24 cellular contexts compared by ENCODE assay signal in genomic region chr12:69613351-69613750, GRCh38. TPM values are rescaled to one million over a fixed set of nuclear protein-coding genes. Genes with fewer than 3 reads are reported as not detected.
DNase-seq lines count a peak whose midpoint lies in the region; ATAC-seq and TF ChIP-seq lines count a peak whose summit lies in the region.
"Had no signal": no experiment of that assay in that cellular context is flagged by ENCODE, and none has a peak within 500 bp of the region (broad histone marks: within the 10 kb centered on the region; RNA-seq: fewer than 3 reads in every experiment).

No MANE protein-coding gene starts in this region.

- no peaks in the 10 kb centered on the region for H4K20me1 ChIP-seq in PC-3 (ENCODE audit: low read length)

- intact Hi-C loops in Right ventricle myocardium superior (cut with DNase I): no loop called here
- intact Hi-C loops in left ventricle myocardium inferior (cut with micrococcal nuclease): no loop called here
- intact Hi-C loops in PC-3 (cut with micrococcal nuclease): no loop called here

- H3K27ac ChIP-seq in cardiac muscle cell (peak overlapping the region; percentile 83), left ventricle myocardium inferior (replicated peaks) (peak overlapping the region; percentile 83), PC-3 (ENCODE audit: low read length) (no peak overlapping the region)
- H3K27ac ChIP-seq: GM23248 had no signal

- POLR2A ChIA-PET in PC-3 (lab: Charles Lee; ENCODE audit: unreplicated experiment): no interaction called here

- peak overlapping the region; percentile 13 for H3K4me3 ChIP-seq in cardiac muscle cell
- peak overlapping the region; percentile 67 for H3K4me3 ChIP-seq in left ventricle myocardium inferior
- no peak overlapping the region for H3K4me3 ChIP-seq in PC-3 (ENCODE audit: low read length)
- H3K4me3 ChIP-seq: GM12878, GM23248, HAP-1 had no signal

- TF ChIP-seq CTCF in cardiac muscle cell (IDR thresholded peaks at IDR 0.05; ENCODE audit: low read depth, low read length) (no peak), left ventricle myocardium inferior (IDR thresholded peaks at IDR 0.05; ENCODE audit: borderline replicate concordance) (no peak), PC-3 (conservative IDR thresholded peaks at IDR 0.05; ENCODE audit: low read depth, low read length) (no peak)

- no peak for DNase-seq in Right ventricle myocardium superior
- DNase-seq in cardiac muscle cell (ENCODE audit: low read depth in 1 of 2, low spot score in 1 of 2): peak in 1 of 2 donors; percentile 47
- no peak for DNase-seq in left ventricle myocardium inferior
- DNase-seq in myocyte (ENCODE audit: low read depth): peak; percentile 74
- DNase-seq in PC-3: no peak
- DNase-seq: ACHN; BE2C; C1 segment of cervical spinal cord; CD4-positive, CD25-positive, alpha-beta regulatory T cell; CD8-positive, alpha-beta memory T cell; COR-L47; DMS 273 treated with DMSO at 0.1 percent for 48 hours; DMS53; DND-41; EL; GM23248 had no signal

- H3K9me3 ChIP-seq in cardiac muscle cell (ENCODE audit: low read depth) (no peaks in the 10 kb centered on the region), left ventricle myocardium inferior (replicated peaks) (no peaks in the 10 kb centered on the region), PC-3 (ENCODE audit: low read length) (no peaks in the 10 kb centered on the region)
- H3K9me3 ChIP-seq: BE2C, HAP-1 had no signal

- H3F3A ChIP-seq in PC-3 (ENCODE audit: low read length, unreplicated experiment): no peaks in the 10 kb centered on the region

- H2AFZ ChIP-seq in PC-3 (ENCODE audit: low read length): no peak overlapping the region
- H2AFZ ChIP-seq: GM23248 had no signal

- CTCF ChIA-PET in PC-3 (lab: Charles Lee): no interaction called here

- no peaks in the 10 kb centered on the region for H3K36me3 Mint-ChIP-seq in activated T-helper 17 cell treated with anti-CD3 and anti-CD28 coated beads, Interleukin-2, amount 50 U/mL, for 72 hours (ENCODE audit: low read depth)
- H3K36me3 Mint-ChIP-seq: CD8-positive, alpha-beta memory T cell; IgD-negative memory B cell had no signal

- H3K27me3 Mint-ChIP-seq in activated T-helper 17 cell treated with anti-CD3 and anti-CD28 coated beads, Interleukin-2, amount 50 U/mL, for 72 hours: peaks cover 20% of the 10 kb centered on the region
- H3K27me3 Mint-ChIP-seq: IgD-negative memory B cell had no signal

- H3K4me3 Mint-ChIP-seq in activated T-helper 17 cell treated with anti-CD3 and anti-CD28 coated beads, Interleukin-2, amount 50 U/mL, for 72 hours: no peak overlapping the region
- H3K4me3 Mint-ChIP-seq: CD4-positive, CD25-positive, alpha-beta regulatory T cell had no signal

- H3K27me3 ChIP-seq in cardiac muscle cell (no peaks in the 10 kb centered on the region), left ventricle myocardium inferior (ENCODE audit: low read depth) (no peaks in the 10 kb centered on the region), PC-3 (ENCODE audit: low read length) (no peaks in the 10 kb centered on the region)
- H3K27me3 ChIP-seq: BE2C had no signal

- H3K36me3 ChIP-seq in cardiac muscle cell (no peaks in the 10 kb centered on the region), left ventricle myocardium inferior (no peaks in the 10 kb centered on the region), PC-3 (ENCODE audit: low read depth, low read length) (no peaks in the 10 kb centered on the region)
- H3K36me3 ChIP-seq: BE2C, HAP-1 had no signal

- no peak overlapping the region for H3K27ac Mint-ChIP-seq in activated T-helper 17 cell treated with anti-CD3 and anti-CD28 coated beads, Interleukin-2, amount 50 U/mL, for 72 hours
- H3K27ac Mint-ChIP-seq: CD8-positive, alpha-beta memory T cell; IgD-negative memory B cell had no signal

- no peak overlapping the region for H3K4me2 ChIP-seq in PC-3 (ENCODE audit: low read length)

- H3K4me1 Mint-ChIP-seq in activated T-helper 17 cell treated with anti-CD3 and anti-CD28 coated beads, Interleukin-2, amount 50 U/mL, for 72 hours: no peaks in the 10 kb centered on the region
- H3K4me1 Mint-ChIP-seq: CD4-positive, CD25-positive, alpha-beta regulatory T cell; CD8-positive, alpha-beta memory T cell had no signal

- H3K9me3 Mint-ChIP-seq in activated T-helper 17 cell treated with anti-CD3 and anti-CD28 coated beads, Interleukin-2, amount 50 U/mL, for 72 hours: no peaks in the 10 kb centered on the region
- H3K9me3 Mint-ChIP-seq: CD8-positive, alpha-beta memory T cell; IgD-negative memory B cell had no signal

- H3K79me2 ChIP-seq in PC-3 (ENCODE audit: low read length): no peaks in the 10 kb centered on the region

- peaks cover 46% of the 10 kb centered on the region for H3K4me1 ChIP-seq in cardiac muscle cell (ENCODE audit: low read depth)
- H3K4me1 ChIP-seq in left ventricle myocardium inferior: peaks cover 5% of the 10 kb centered on the region
- H3K4me1 ChIP-seq in PC-3 (ENCODE audit: insufficient read depth, low read length): no peaks in the 10 kb centered on the region
- H3K4me1 ChIP-seq: BE2C, HAP-1 had no signal

- H3K9me2 ChIP-seq in PC-3 (replicated peaks; ENCODE audit: low read length): no peaks in the 10 kb centered on the region

- peak; percentile 24 for ATAC-seq in Right ventricle myocardium superior (ENCODE audit: poor library complexity)
- ATAC-seq in HG03520 (IDR thresholded peaks at IDR 0.05; ENCODE audit: unreplicated experiment): no peak
- ATAC-seq in activated T-helper 17 cell treated with anti-CD3 and anti-CD28 coated beads, Interleukin-2, amount 50 U/mL, for 72 hours (replicated peaks): no peak
- ATAC-seq in PC-3: no peak
- ATAC-seq: GM12878, HepG2 had no signal

- BruUV-seq in PC-3 (replicated peaks; lab: Mats Ljungman, UMichigan): no TSS peak

- no peak overlapping the region for H3K9ac ChIP-seq in PC-3 (ENCODE audit: low read length)
- H3K9ac ChIP-seq: GM23248 had no signal

RNA-seq across cellular contexts. Expression of gene LRRC10, which starts 2.6 kb away (rescaled TPM):
- total RNA-seq in Right ventricle myocardium superior (40.5 TPM), cardiac muscle cell (33.5 and 44.0 TPM in 2 replicates), left ventricle myocardium inferior (43.8 TPM), myocyte (not detected in 2 replicates), PC-3 (2014; rRNA removed) (not detected in 2 replicates)
- 40.8 and 59.6 TPM in 2 replicates for polyA plus RNA-seq in cardiac muscle cell
- polyA plus RNA-seq in myocyte (2012): not detected
- not detected for total RNA-seq in activated T-helper 17 cell treated with anti-CD3 and anti-CD28 coated beads, Interleukin-2, amount 50 U/mL, for 72 hours
- total RNA-seq: CD4-positive, CD25-positive, alpha-beta regulatory T cell; CD8-positive, alpha-beta memory T cell; G401; GM12878; GM23248; H4; HepG2 had no signal
- polyA plus RNA-seq: CD4-positive, CD25-positive, alpha-beta regulatory T cell; CD8-positive, alpha-beta memory T cell; GM12878; GM23248; HepG2; IgD-negative memory B cell had no signal

RNA-seq across cellular contexts. Expression of gene CCT2, which starts 28.1 kb away (rescaled TPM):
- total RNA-seq in Right ventricle myocardium superior (84.8 TPM), cardiac muscle cell (227 and 237 TPM in 2 replicates), left ventricle myocardium inferior (91.7 TPM), myocyte (297 and 325 TPM in 2 replicates), PC-3 (2014; rRNA removed) (306 and 345 TPM in 2 replicates)
- 307 and 340 TPM in 2 replicates for polyA plus RNA-seq in cardiac muscle cell
- polyA plus RNA-seq in myocyte (2012): 169 TPM
- total RNA-seq in activated T-helper 17 cell treated with anti-CD3 and anti-CD28 coated beads, Interleukin-2, amount 50 U/mL, for 72 hours: 100 to 1,000 TPM; 178 to 384 TPM

Comparison
In these comparisons a context has a peak if more than half of its experiments do, and no peak if none do; other contexts are left out.
1. RNA of gene LRRC10, which starts 2.6 kb away (total RNA-seq): 33.5 to 44.0 TPM in cardiac muscle cell, 43.8 TPM in left ventricle myocardium inferior (single experiment) and 40.5 TPM in Right ventricle myocardium superior (single experiment); not detected in myocyte, not detected in activated T-helper 17 cell treated with anti-CD3 and anti-CD28 coated beads, Interleukin-2, amount 50 U/mL, for 72 hours and not detected in PC-3; every median in the first group is over 10 times any median in the second.